ENCODE assay signal across 8 cellular contexts in genomic region chr22:42820075-42820763, GRCh38. TPM values are rescaled to one million over a fixed set of nuclear protein-coding genes. Genes with fewer than 3 reads are reported as not detected.
A peak's percentile ranks its signal among the peaks of the same experiment; 100 is the strongest.
DNase-seq lines count a peak whose midpoint lies in the region; ATAC-seq, FAIRE-seq and TF ChIP-seq lines count a peak whose summit lies in the region.

No MANE protein-coding gene starts in this region.

- no peaks in the 10 kb centered on the region for H3K27me3 Mint-ChIP-seq in activated T-cell treated with anti-CD3 and anti-CD28 coated beads, Interleukin-2, amount 50 U/mL, for 4 hours (ENCODE audit: low read depth)

- H3K4me3 Mint-ChIP-seq in activated T-cell treated with anti-CD3 and anti-CD28 coated beads, Interleukin-2, amount 50 U/mL, for 4 hours, result no peak overlapping the region

- no peak overlapping the region for H2AFZ ChIP-seq in DND-41 (ENCODE audit: low read depth, low read length)
- H2AFZ ChIP-seq in mammary epithelial cell (ENCODE audit: low read depth, low read length), result no peak overlapping the region
- H2AFZ ChIP-seq in mesenchymal stem cell (ENCODE audit: low read depth, low read length), result no peak overlapping the region

- TF ChIP-seq CTCF in DND-41 (IDR thresholded peaks at IDR 0.05; ENCODE audit: borderline replicate concordance, extremely low read depth, low read length, poor library complexity, severe bottlenecking) (peak; percentile 53), mammary epithelial cell (conservative IDR thresholded peaks at IDR 0.05 in 1 of 2, IDR thresholded peaks at IDR 0.05 in 1 of 2; ENCODE audit: extremely low read depth in 1 of 2, insufficient read depth in 1 of 2, low read depth in 1 of 2, low read length in 2 of 2) (peak; percentile 61 to 76), D721Med (IDR thresholded peaks at IDR 0.05; ENCODE audit: insufficient read depth, missing control alignments) (no peak), GM13976 (IDR thresholded peaks at IDR 0.05; ENCODE audit: borderline replicate concordance, control extremely low read depth, extremely low read depth, insufficient read depth, missing control alignments) (no peak)

- H3K27me3 ChIP-seq in DND-41 (ENCODE audit: insufficient read depth, low read length, poor library complexity) (no peaks in the 10 kb centered on the region), mammary epithelial cell (ENCODE audit: insufficient read depth, low read length) (no peaks in the 10 kb centered on the region), mesenchymal stem cell (ENCODE audit: control insufficient read depth in 1 of 2, insufficient read depth in 1 of 2, low read length in 2 of 2) (no peaks in the 10 kb centered on the region)

- H3K9me3 ChIP-seq in DND-41 (ENCODE audit: insufficient read depth, low read length, severe bottlenecking) (no peaks in the 10 kb centered on the region), mammary epithelial cell (replicated peaks; ENCODE audit: insufficient read depth, low read length) (peaks cover 3% of the 10 kb centered on the region), mesenchymal stem cell (ENCODE audit: control insufficient read depth, low read length) (peaks cover 8% of the 10 kb centered on the region)

- H3K79me2 ChIP-seq in DND-41 (ENCODE audit: insufficient read depth, low read length), result no peaks in the 10 kb centered on the region
- H3K79me2 ChIP-seq in mammary epithelial cell (ENCODE audit: insufficient read depth, low read length), result no peaks in the 10 kb centered on the region

- no peak overlapping the region for H4K8ac ChIP-seq in mesenchymal stem cell (ENCODE audit: low read length)

- CTCF ChIA-PET in mammary epithelial cell (lab: Charles Lee; ENCODE audit: low non-redundant PET), result interaction anchor here (0.6 to 0.7 kb wide), 4 partner anchors 40 to 199 kb away, joined by 3 to 4 read pairs (median 4); no protein-coding TSS in a partner anchor

- H3K9me3 Mint-ChIP-seq in activated T-cell treated with anti-CD3 and anti-CD28 coated beads, Interleukin-2, amount 50 U/mL, for 4 hours, result no peaks in the 10 kb centered on the region

- no peaks in the 10 kb centered on the region for H3K4me1 Mint-ChIP-seq in activated T-cell treated with anti-CD3 and anti-CD28 coated beads, Interleukin-2, amount 50 U/mL, for 4 hours (ENCODE audit: low read depth)

- no peak overlapping the region for H2BK15ac ChIP-seq in mesenchymal stem cell (ENCODE audit: low read depth, poor library complexity, severe bottlenecking)

- H4K20me1 ChIP-seq in DND-41 (ENCODE audit: insufficient read depth, low read length) (no peaks in the 10 kb centered on the region; the same call in 1 of the 2 replicates), mammary epithelial cell (ENCODE audit: insufficient read depth, low read length) (no peaks in the 10 kb centered on the region)

- H3K36me3 ChIP-seq in DND-41 (ENCODE audit: insufficient read depth, low read length) (peaks cover 70% of the 10 kb centered on the region), mammary epithelial cell (ENCODE audit: insufficient read depth, low read length) (peaks cover 12% of the 10 kb centered on the region), mesenchymal stem cell (ENCODE audit: control insufficient read depth in 1 of 2, insufficient read depth in 2 of 2, low read depth in 1 of 2, low read length in 2 of 2) (peaks cover 36 to 79% of the 10 kb centered on the region in 2 experiments)

- no peaks in the 10 kb centered on the region for H3K4me1 ChIP-seq in DND-41 (ENCODE audit: insufficient read depth, low read length)
- H3K4me1 ChIP-seq in mammary epithelial cell (ENCODE audit: insufficient read depth, low read length), result peaks cover 10% of the 10 kb centered on the region
- peaks cover 5% of the 10 kb centered on the region for H3K4me1 ChIP-seq in mesenchymal stem cell (ENCODE audit: control insufficient read depth, insufficient read depth, low read depth, low read length)

- no peak for FAIRE-seq in D721Med (lab: Jason Lieb, UNC)

- H3K4me3 ChIP-seq in DND-41 (ENCODE audit: low read depth in 1 of 2, low read length in 2 of 2) (no peak overlapping the region), mammary epithelial cell (replicated peaks in 1 of 3; ENCODE audit: insufficient read depth in 1 of 3, low read depth in 2 of 3, low read length in 3 of 3) (no peak overlapping the region), mesenchymal stem cell (ENCODE audit: insufficient read depth in 1 of 2, low read depth in 1 of 2, low read length in 2 of 2) (no peak overlapping the region)

- no peak overlapping the region for H2BK12ac ChIP-seq in mesenchymal stem cell (ENCODE audit: low read length in 2 of 2)

- no peak for ATAC-seq in DND-41 (ENCODE audit: insufficient read depth, low read depth)
- no peak for ATAC-seq in activated T-cell treated with anti-CD3 and anti-CD28 coated beads, Interleukin-2, amount 50 U/mL, for 4 hours

- in situ Hi-C loops in mammary epithelial cell (cut with MboI; ENCODE audit: low sequenced_read_pairs in 2 of 2), result no loop called here
- in situ Hi-C loops in GM13976 (cut with MboI; ENCODE audit: low sequenced_read_pairs, unreplicated experiment), result no loop called here

- no peak overlapping the region for H3K18ac ChIP-seq in mesenchymal stem cell (ENCODE audit: low read depth in 1 of 2, low read length in 2 of 2)

- DNase-seq in DND-41 (no peak), MV-4-11 (lab: John Stamatoyannopoulos, UW) (peak; percentile 44), mammary epithelial cell (peak; percentile 82), mesenchymal stem cell (peak; percentile 79), cerebellar nuclear complex (lab: John Stamatoyannopoulos, UW) (no peak), D721Med (ENCODE audit: insufficient read length, low spot score) (no peak), GM13976 (ENCODE audit: low spot score) (no peak)
- DNase-seq in activated T-cell treated with anti-CD3 and anti-CD28 coated beads, Interleukin-2, amount 50 U/mL, for 4 hours, result no peak

- 42% methylated on average over 9 of the region's 9 CpGs for WGBS in mammary epithelial cell (ENCODE audit: low coverage, missing lambda C conversion rate)
- WGBS in mesenchymal stem cell, result 53% methylated on average over 9 of the region's 9 CpGs

- no peak overlapping the region for H2BK5ac ChIP-seq in mesenchymal stem cell (ENCODE audit: low read depth, low read length, poor library complexity, severe bottlenecking)

- H4K91ac ChIP-seq in mesenchymal stem cell (ENCODE audit: low read length), result no peak overlapping the region

- H3K4me2 ChIP-seq in DND-41 (ENCODE audit: insufficient read depth, low read length) (no peak overlapping the region), mammary epithelial cell (ENCODE audit: insufficient read depth, low read depth, low read length) (no peak overlapping the region), mesenchymal stem cell (ENCODE audit: low read length, poor library complexity, severe bottlenecking) (no peak overlapping the region)

- H3K36me3 Mint-ChIP-seq in activated T-cell treated with anti-CD3 and anti-CD28 coated beads, Interleukin-2, amount 50 U/mL, for 4 hours (ENCODE audit: insufficient read depth), result peaks cover 36% of the 10 kb centered on the region

- H3K14ac ChIP-seq in mesenchymal stem cell (ENCODE audit: low read length in 2 of 2), result no peak overlapping the region

- H2BK120ac ChIP-seq in mesenchymal stem cell (ENCODE audit: low read depth, low read length), result no peak overlapping the region

- H2AK5ac ChIP-seq in mesenchymal stem cell (ENCODE audit: low read length, severe bottlenecking), result no peak overlapping the region

- dilution Hi-C loops in mammary epithelial cell (cut with HindIII; ENCODE audit: low sequenced_read_pairs), result no loop called here

- intact Hi-C loops in mammary epithelial cell (cut with micrococcal nuclease), result loop anchor here (1.0 to 5.0 kb wide), 2 partner anchors 158 to 198 kb away; no protein-coding TSS in a partner anchor

- H3K27ac ChIP-seq in DND-41 (ENCODE audit: low read length), result no peak overlapping the region
- H3K27ac ChIP-seq in mammary epithelial cell (ENCODE audit: insufficient read depth, low read depth, low read length), result no peak overlapping the region
- peak overlapping the region; percentile 17 for H3K27ac ChIP-seq in mesenchymal stem cell (ENCODE audit: low read length, poor library complexity, severe bottlenecking)

- H3K79me1 ChIP-seq in mesenchymal stem cell (replicated peaks; ENCODE audit: low read length, poor library complexity, severe bottlenecking), result peaks cover 20% of the 10 kb centered on the region

- H3K9ac ChIP-seq in DND-41 (ENCODE audit: low read depth, low read length), result no peak overlapping the region
- H3K9ac ChIP-seq in mammary epithelial cell (ENCODE audit: insufficient read depth, low read length), result no peak overlapping the region
- peak overlapping the region; percentile 67 for H3K9ac ChIP-seq in mesenchymal stem cell (ENCODE audit: low read length)

- BruUV-seq in mammary epithelial cell (replicated peaks; lab: Mats Ljungman, UMichigan), result no TSS peak

- no peak overlapping the region for H3K23ac ChIP-seq in mesenchymal stem cell (ENCODE audit: low read length in 2 of 2)

- no peak overlapping the region for H3K4ac ChIP-seq in mesenchymal stem cell (ENCODE audit: low read depth in 1 of 2, low read length in 2 of 2)

RNA-seq across cellular contexts. Expression of gene ARFGAP3, which starts 36.9 kb away (rescaled TPM):
- 10 to 100 TPM; 46.5 to 60.8 TPM for total RNA-seq in mammary epithelial cell
- polyA plus RNA-seq in mammary epithelial cell, result 24.9 TPM
- polyA minus RNA-seq in mammary epithelial cell, result 10.3 TPM
- 46.3 TPM for polyA plus RNA-seq in mesenchymal stem cell (2013, experiment 1 of 2)
- 48.0 TPM for polyA plus RNA-seq in mesenchymal stem cell (2013, experiment 2 of 2)
- total RNA-seq in activated T-cell treated with anti-CD3 and anti-CD28 coated beads, Interleukin-2, amount 50 U/mL, for 4 hours, result 10 to 100 TPM; 21.6 to 34.5 (median 26.8) TPM

Comparison
In these comparisons a context has a peak if more than half of its experiments do, and no peak if none do; other contexts are left out.
1. DNase-seq: peak in MV-4-11 (single experiment), mammary epithelial cell (single experiment) and mesenchymal stem cell (single experiment); none in DND-41 (single experiment), cerebellar nuclear complex (0 of 2), D721Med (single experiment), GM13976 (single experiment) and activated T-cell treated with anti-CD3 and anti-CD28 coated beads, Interleukin-2, amount 50 U/mL, for 4 hours (single experiment).
2. CTCF ChIP-seq: peak in DND-41 (single experiment) and mammary epithelial cell (2 of 2); none in D721Med (single experiment) and GM13976 (single experiment).